In the genomic region with DNA sequence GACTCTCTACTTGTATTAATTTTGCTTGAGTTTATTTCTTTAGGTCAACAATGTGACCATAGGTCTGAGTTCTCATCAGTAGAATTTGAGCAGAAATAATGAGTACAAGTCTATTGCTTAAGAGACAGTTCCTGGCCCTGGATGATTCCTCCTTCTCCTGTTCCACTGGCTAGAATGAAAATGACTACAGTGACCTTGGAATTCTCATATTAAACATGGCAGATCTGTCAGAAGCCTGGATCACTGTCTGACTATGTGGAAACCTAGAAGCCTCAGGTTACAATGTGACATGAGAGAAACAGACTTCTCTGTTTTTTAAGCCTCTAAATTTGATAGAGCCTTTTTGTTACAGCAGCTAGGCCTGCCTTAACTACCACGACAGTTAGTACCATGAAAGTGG, we compare ENCODE assay signal across 33 cellular contexts.
"Had no signal": no experiment of that assay in that cellular context is flagged by ENCODE, and none has a peak within 500 bp of the region (broad histone marks: within the 10 kb centered on the region; RNA-seq: fewer than 3 reads in every experiment).

No MANE protein-coding gene starts in this region.

- H3K27ac ChIP-seq: adrenal gland, brain microvascular endothelial cell, epithelial cell of prostate, WERI-Rb-1 had no signal

- H3K9me3 Mint-ChIP-seq: activated B cell treated with CpG ODN at 0.5 μM for 24 hours; activated CD4-positive, alpha-beta memory T cell treated with anti-CD3 and anti-CD28 coated beads for 36 hours; activated CD4-positive, alpha-beta T cell treated with anti-CD3 and anti-CD28 coated beads, Interleukin-2, amount 10 ng/mL, durations not matched to agents 24 days and 14 days; activated naive CD8-positive, alpha-beta T cell treated with anti-CD3 and anti-CD28 coated beads, Interleukin-2, amount 50 U/mL, for 24 hours; central memory CD8-positive, alpha-beta T cell; effector memory CD8-positive, alpha-beta T cell; T-helper 2 cell treated with Interferon-gamma antibody and Interleukin-4, amounts not matched to agents 5 μg/mL and 100 μg/mL, for 36 hours had no signal

- H3K4me1 ChIP-seq: adrenal gland, ascending aorta, esophagus squamous epithelium had no signal

- H3K36me3 Mint-ChIP-seq: activated CD4-positive, alpha-beta memory T cell treated with anti-CD3 and anti-CD28 coated beads for 36 hours; activated CD8-positive, alpha-beta memory T cell treated with anti-CD3 and anti-CD28 coated beads, Interleukin-2, amount 10 ng/mL, durations not matched to agents 7 days and 5 days; activated naive CD8-positive, alpha-beta T cell treated with anti-CD3 and anti-CD28 coated beads for 36 hours had no signal

- H3K27me3 ChIP-seq: adrenal gland, ascending aorta, brain microvascular endothelial cell, esophagus squamous epithelium had no signal

- H3K9me3 ChIP-seq: adrenal gland had no signal

- FAIRE-seq: bronchial epithelial cell had no signal

- ATAC-seq: activated CD4-positive, CD25-positive, alpha-beta regulatory T cell treated with anti-CD3 and anti-CD28 coated beads, Interleukin-2, amount 50 U/mL, for 24 hours; activated CD8-positive, alpha-beta memory T cell treated with anti-CD3 and anti-CD28 coated beads, Interleukin-2, amount 10 ng/mL, durations not matched to agents 7 days and 5 days; activated CD8-positive, alpha-beta T cell treated with anti-CD3 and anti-CD28 coated beads, Interleukin-2, amount 10 ng/mL, durations not matched to agents 7 days and 5 days; activated naive CD8-positive, alpha-beta T cell treated with anti-CD3 and anti-CD28 coated beads, Interleukin-2, amount 50 U/mL, for 24 hours; activated T-cell treated with anti-CD3 and anti-CD28 coated beads, Interleukin-2, amount 50 U/mL, for 72 hours; effector memory CD8-positive, alpha-beta T cell; T-helper 17 cell had no signal

- H3K4me3 ChIP-seq: adrenal gland, ascending aorta, esophagus squamous epithelium had no signal

- H3K27ac Mint-ChIP-seq: activated B cell treated with CpG ODN at 0.5 μM for 24 hours; activated CD4-positive, alpha-beta memory T cell treated with anti-CD3 and anti-CD28 coated beads for 36 hours; activated CD4-positive, alpha-beta T cell treated with anti-CD3 and anti-CD28 coated beads, Interleukin-2, amount 10 ng/mL, durations not matched to agents 24 days and 14 days; activated CD8-positive, alpha-beta memory T cell treated with anti-CD3 and anti-CD28 coated beads, Interleukin-2, amount 10 ng/mL, durations not matched to agents 7 days and 5 days; activated CD8-positive, alpha-beta T cell treated with anti-CD3 and anti-CD28 coated beads, Interleukin-2, amount 10 ng/mL, durations not matched to agents 7 days and 5 days; activated naive CD8-positive, alpha-beta T cell treated with anti-CD3 and anti-CD28 coated beads for 36 hours; activated naive CD8-positive, alpha-beta T cell treated with anti-CD3 and anti-CD28 coated beads, Interleukin-2, amount 50 U/mL, for 24 hours; activated T-cell treated with anti-CD3 and anti-CD28 coated beads, Interleukin-2, amount 50 U/mL, for 24 hours; activated T-cell treated with anti-CD3 and anti-CD28 coated beads, Interleukin-2, amount 50 U/mL, for 72 hours; effector memory CD8-positive, alpha-beta T cell; T-helper 17 cell; T-helper 2 cell treated with Interferon-gamma antibody and Interleukin-4, amounts not matched to agents 5 μg/mL and 100 μg/mL, for 36 hours had no signal

- H3K36me3 ChIP-seq: adrenal gland, ascending aorta, brain microvascular endothelial cell, esophagus squamous epithelium, WERI-Rb-1 had no signal

- DNase-seq: activated B cell treated with CpG ODN at 0.5 μM for 24 hours; activated CD4-positive, alpha-beta memory T cell treated with anti-CD3 and anti-CD28 coated beads for 36 hours; activated CD4-positive, alpha-beta T cell treated with anti-CD3 and anti-CD28 coated beads, Interleukin-2, amount 10 ng/mL, durations not matched to agents 24 days and 14 days; activated CD8-positive, alpha-beta memory T cell treated with anti-CD3 and anti-CD28 coated beads, Interleukin-2, amount 10 ng/mL, durations not matched to agents 7 days and 5 days; activated CD8-positive, alpha-beta memory T cell treated with anti-CD3 and anti-CD28 coated beads, Interleukin-2, amount 50 U/mL, for 4 hours; activated CD8-positive, alpha-beta T cell treated with anti-CD3 and anti-CD28 coated beads, Interleukin-2, amount 10 ng/mL, durations not matched to agents 7 days and 5 days; activated effector memory CD4-positive, alpha-beta T cell treated with Interleukin-2 at 50 U/mL for 16 hours; activated gamma-delta T cell treated with Interleukin-2 at 50 U/mL for 16 hours; activated naive CD4-positive, alpha-beta T cell treated with anti-CD3 and anti-CD28 coated beads, Interleukin-2, amount 50 U/mL, for 16 hours; activated naive CD4-positive, alpha-beta T cell treated with Interleukin-2 at 50 U/mL for 16 hours; activated naive CD8-positive, alpha-beta T cell treated with anti-CD3 and anti-CD28 coated beads for 36 hours; activated naive CD8-positive, alpha-beta T cell treated with anti-CD3 and anti-CD28 coated beads, Interleukin-2, amount 50 U/mL, for 24 hours; activated T-cell treated with anti-CD3 and anti-CD28 coated beads, Interleukin-2, amount 50 U/mL, for 24 hours; activated T-cell treated with anti-CD3 and anti-CD28 coated beads, Interleukin-2, amount 50 U/mL, for 72 hours; adrenal gland; brain microvascular endothelial cell; cortex of kidney; dermis blood vessel endothelial cell; effector CD4-positive, alpha-beta T cell; effector memory CD8-positive, alpha-beta T cell; esophagus squamous epithelium; foreskin melanocyte; head of caudate nucleus; T-helper 1 cell; T-helper 17 cell; T1000; WERI-Rb-1 had no signal
